Comparison of ENCODE assay signal across 21 cellular contexts in genomic region chr12:98483621-98484455, GRCh38.
"Had no signal": no experiment of that assay in that cellular context is flagged by ENCODE, and none has a peak within 500 bp of the region (broad histone marks: within the 10 kb centered on the region; RNA-seq: fewer than 3 reads in every experiment).

No MANE protein-coding gene starts in this region.

- H3K4me3 ChIP-seq: colonic mucosa, heart right ventricle, left ventricle myocardium inferior, lower lobe of right lung, psoas muscle, right lobe of liver, testis, tibial nerve, upper lobe of right lung had no signal

- H3K27me3 Mint-ChIP-seq: naive B cell; stimulated activated memory B cell treated with anti-CD40 and anti-IgM and Interleukin-4, amounts not matched to agents 10 μg/mL and 1 μg/mL and 100 μg/mL, for 72 hours had no signal

- H3K9me3 Mint-ChIP-seq: stimulated activated naive CD8-positive, alpha-beta T cell treated with anti-CD3 and anti-CD28 coated beads, Interleukin-15, amount 100 ng/mL, for 72 hours had no signal

- H3K4me1 Mint-ChIP-seq: memory B cell; naive B cell; nephron; stimulated activated memory B cell treated with anti-CD40 and anti-IgM and Interleukin-4, amounts not matched to agents 10 μg/mL and 1 μg/mL and 100 μg/mL, for 72 hours; stimulated activated naive CD8-positive, alpha-beta T cell treated with anti-CD3 and anti-CD28 coated beads, Interleukin-15, amount 100 ng/mL, for 72 hours had no signal

- H3K27me3 ChIP-seq: colonic mucosa, heart right ventricle, right lobe of liver, testis, tibial nerve, upper lobe of right lung had no signal

- H3K27ac ChIP-seq: colonic mucosa, heart right ventricle, left ventricle myocardium inferior, lower lobe of right lung, psoas muscle, right lobe of liver, testis, tibial nerve, upper lobe of right lung had no signal

- H3K4me1 ChIP-seq: colonic mucosa, heart right ventricle, left ventricle myocardium inferior, lower lobe of right lung, psoas muscle, right lobe of liver, tibial nerve, upper lobe of right lung had no signal

- H3K27ac Mint-ChIP-seq: memory B cell; nephron; stimulated activated memory B cell treated with anti-CD40 and anti-IgM and Interleukin-4, amounts not matched to agents 10 μg/mL and 1 μg/mL and 100 μg/mL, for 72 hours had no signal

- H3K36me3 ChIP-seq: colonic mucosa, heart right ventricle, left ventricle myocardium inferior, lower lobe of right lung, right lobe of liver, tibial nerve, upper lobe of right lung had no signal

- H3K4me3 Mint-ChIP-seq: memory B cell; naive B cell; nephron; stimulated activated memory B cell treated with anti-CD40 and anti-IgM and Interleukin-4, amounts not matched to agents 10 μg/mL and 1 μg/mL and 100 μg/mL, for 72 hours; stimulated activated naive CD8-positive, alpha-beta T cell treated with anti-CD3 and anti-CD28 coated beads, Interleukin-15, amount 100 ng/mL, for 72 hours had no signal

- ATAC-seq: heart right ventricle; lower lobe of right lung; psoas muscle; stimulated activated memory B cell treated with anti-CD40 and anti-IgM and Interleukin-4, amounts not matched to agents 10 μg/mL and 1 μg/mL and 100 μg/mL, for 72 hours; stimulated activated naive CD8-positive, alpha-beta T cell treated with anti-CD3 and anti-CD28 coated beads, Interleukin-15, amount 100 ng/mL, for 72 hours; upper lobe of right lung had no signal

- H3K9me3 ChIP-seq: colonic mucosa, lower lobe of right lung, psoas muscle, right lobe of liver, testis, tibial nerve, upper lobe of right lung had no signal

- DNase-seq: colonic mucosa; dermis blood vessel endothelial cell; erythroblast; foreskin melanocyte; heart right ventricle; islet precursor cell; left ventricle myocardium inferior; lower lobe of right lung; midbrain; naive B cell; psoas muscle; retina; right lobe of liver; stimulated activated CD4-positive, alpha-beta T cell treated with anti-CD3 and anti-CD28 coated beads, Interleukin-4, amount 100 ng/mL, for 24 hours; stimulated activated naive CD8-positive, alpha-beta T cell treated with anti-CD3 and anti-CD28 coated beads, Interleukin-15, amount 100 ng/mL, for 72 hours; testis; upper lobe of right lung had no signal
